ENCODE assay signal across 9 cellular contexts in the genomic region with DNA sequence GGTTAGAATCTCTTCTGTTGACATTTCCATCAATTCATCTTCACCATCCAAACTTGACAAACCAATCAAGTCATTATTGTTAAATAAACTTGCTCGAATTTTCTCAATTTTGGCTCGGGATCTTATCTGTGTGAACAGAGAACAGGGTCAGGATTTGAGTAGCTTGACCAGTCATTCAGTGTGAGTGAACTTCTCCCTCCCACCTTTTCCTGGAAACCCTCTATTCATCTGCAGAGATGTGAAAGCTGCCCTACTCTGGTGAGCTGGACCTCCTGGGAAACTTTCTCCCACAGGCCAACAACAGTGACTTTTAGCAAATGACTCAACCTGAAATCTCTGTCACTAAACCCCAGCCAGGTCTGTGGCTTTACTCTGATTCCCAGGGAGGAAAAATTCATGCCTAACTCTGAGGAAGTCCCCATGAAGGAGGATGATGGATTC. TPM values are rescaled to one million over a fixed set of nuclear protein-coding genes. Genes with fewer than 3 reads are reported as not detected.
DNase-seq lines count a peak whose midpoint lies in the region; ATAC-seq and TF ChIP-seq lines count a peak whose summit lies in the region.
"Had no signal": no experiment of that assay in that cellular context is flagged by ENCODE, and none has a peak within 500 bp of the region (broad histone marks: within the 10 kb centered on the region; RNA-seq: fewer than 3 reads in every experiment).

No MANE protein-coding gene starts in this region.

- no peak for TF ChIP-seq CTCF in AG04450 (IDR thresholded peaks at IDR 0.05; ENCODE audit: low read depth, low read length)

- POLR2A ChIA-PET in AG04450 (lab: Yijun Ruan, JAX): no interaction called here

- CTCF ChIA-PET in AG04450 (lab: Charles Lee): interaction anchor here (1.0 to 1.2 kb wide), 2 partner anchors 15 to 17 kb away, joined by 3 read pairs; no protein-coding TSS in a partner anchor

- no peak overlapping the region for H3K4me3 ChIP-seq in AG04450 (ENCODE audit: low read depth, low read length)

- no peak for DNase-seq in AG04450 (ENCODE audit: low read depth, low spot score)
- DNase-seq in activated T-cell treated with anti-CD3 and anti-CD28 coated beads, Interleukin-2, amount 50 U/mL, for 48 hours: peak; percentile 48 to 58
- peak; percentile 39 for DNase-seq in iris pigment epithelial cell (ENCODE audit: low read depth)
- no peak for DNase-seq in DMS53 treated with DMSO at 0.1 percent for 48 hours (lab: John Stamatoyannopoulos, UW; ENCODE audit: unreplicated experiment)
- no peak for DNase-seq in MV-4-11 (lab: John Stamatoyannopoulos, UW)
- DNase-seq: nephron progenitor cell had no signal

- H3K9me3 ChIP-seq in AG04450 (ENCODE audit: control insufficient read depth, insufficient read depth, low read length): no peaks in the 10 kb centered on the region; the same call in 1 of the 2 replicates

- H3K27ac ChIP-seq in AG04450 (ENCODE audit: low read depth, low read length): peak overlapping the region; percentile 57

- H3K27me3 ChIP-seq in AG04450 (ENCODE audit: control insufficient read depth, insufficient read depth, low read length): no peaks in the 10 kb centered on the region

- ATAC-seq in GM19463 (IDR thresholded peaks at IDR 0.05; ENCODE audit: unreplicated experiment) (peak; percentile 57), GM21717 (IDR thresholded peaks at IDR 0.05; ENCODE audit: unreplicated experiment) (no peak), HG03175 (IDR thresholded peaks at IDR 0.05; ENCODE audit: unreplicated experiment) (no peak)

RNA-seq across cellular contexts. Expression of a gene that starts 57.8 kb away (rescaled TPM):
- polyA plus RNA-seq in AG04450 (2011; rRNA removed): 71.2 and 73.4 TPM in 2 replicates
- 54.0 and 63.0 TPM in 2 replicates for polyA minus RNA-seq in AG04450 (2011; rRNA and poly(A)+ RNA removed)

Comparison
In these comparisons a context has a peak if more than half of its experiments do, and no peak if none do; other contexts are left out.
1. DNase-seq: peak in activated T-cell treated with anti-CD3 and anti-CD28 coated beads, Interleukin-2, amount 50 U/mL, for 48 hours (2 of 2) and iris pigment epithelial cell (single experiment); none in AG04450 (single experiment), DMS53 treated with DMSO at 0.1 percent for 48 hours (single experiment) and MV-4-11 (single experiment).